In the genomic region with DNA sequence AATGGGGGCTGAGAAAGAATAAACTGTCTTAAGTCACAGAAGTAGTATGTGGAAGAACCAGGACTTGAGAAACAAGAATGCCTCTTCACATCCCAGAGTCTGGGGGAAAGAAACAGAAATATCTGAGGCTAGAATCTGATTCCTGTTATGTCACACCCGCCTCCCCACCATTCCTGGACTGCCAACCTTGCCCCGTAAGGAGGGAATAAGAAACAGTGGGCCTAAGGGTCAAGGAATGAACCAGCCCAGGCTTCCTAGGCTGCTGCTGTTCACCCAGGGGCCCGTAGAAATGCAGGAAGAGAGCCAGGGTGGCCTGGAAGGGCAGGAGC, we compare ENCODE assay signal across 1 cellular context.
TF ChIP-seq lines count a peak whose summit lies in the region.

No MANE protein-coding gene starts in this region.

TF ChIP-seq in HepG2, 621 proteins besides CTCF, POLR2A, EP300 and RAD21:
- TF ChIP-seq ZNF839 (CRISPR knock-in tag; IDR thresholded peaks at IDR 0.05; ENCODE audit: borderline replicate concordance) (no peak), SP140L (CRISPR knock-in tag; IDR thresholded peaks at IDR 0.05; ENCODE audit: borderline replicate concordance) (no peak), ZSCAN9 (CRISPR knock-in tag; IDR thresholded peaks at IDR 0.05; ENCODE audit: borderline replicate concordance) (no peak), ZNF879 (CRISPR knock-in tag; IDR thresholded peaks at IDR 0.05) (no peak), ZBTB38 (CRISPR knock-in tag; IDR thresholded peaks at IDR 0.05) (0 out of 2 replicates have a peak, but pooled peaks have one; percentile 0), ZNF224 (CRISPR knock-in tag; IDR thresholded peaks at IDR 0.05) (no peak)
- TF ChIP-seq, protein P1, sequence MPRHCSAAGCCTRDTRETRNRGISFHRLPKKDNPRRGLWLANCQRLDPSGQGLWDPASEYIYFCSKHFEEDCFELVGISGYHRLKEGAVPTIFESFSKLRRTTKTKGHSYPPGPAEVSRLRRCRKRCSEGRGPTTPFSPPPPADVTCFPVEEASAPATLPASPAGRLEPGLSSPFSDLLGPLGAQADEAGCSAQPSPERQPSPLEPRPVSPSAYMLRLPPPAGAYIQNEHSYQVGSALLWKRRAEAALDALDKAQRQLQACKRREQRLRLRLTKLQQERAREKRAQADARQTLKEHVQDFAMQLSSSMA (CRISPR knock-in tag; IDR thresholded peaks at IDR 0.05), result no peak
